ENCODE assay signal across 8 cellular contexts in the genomic region with DNA sequence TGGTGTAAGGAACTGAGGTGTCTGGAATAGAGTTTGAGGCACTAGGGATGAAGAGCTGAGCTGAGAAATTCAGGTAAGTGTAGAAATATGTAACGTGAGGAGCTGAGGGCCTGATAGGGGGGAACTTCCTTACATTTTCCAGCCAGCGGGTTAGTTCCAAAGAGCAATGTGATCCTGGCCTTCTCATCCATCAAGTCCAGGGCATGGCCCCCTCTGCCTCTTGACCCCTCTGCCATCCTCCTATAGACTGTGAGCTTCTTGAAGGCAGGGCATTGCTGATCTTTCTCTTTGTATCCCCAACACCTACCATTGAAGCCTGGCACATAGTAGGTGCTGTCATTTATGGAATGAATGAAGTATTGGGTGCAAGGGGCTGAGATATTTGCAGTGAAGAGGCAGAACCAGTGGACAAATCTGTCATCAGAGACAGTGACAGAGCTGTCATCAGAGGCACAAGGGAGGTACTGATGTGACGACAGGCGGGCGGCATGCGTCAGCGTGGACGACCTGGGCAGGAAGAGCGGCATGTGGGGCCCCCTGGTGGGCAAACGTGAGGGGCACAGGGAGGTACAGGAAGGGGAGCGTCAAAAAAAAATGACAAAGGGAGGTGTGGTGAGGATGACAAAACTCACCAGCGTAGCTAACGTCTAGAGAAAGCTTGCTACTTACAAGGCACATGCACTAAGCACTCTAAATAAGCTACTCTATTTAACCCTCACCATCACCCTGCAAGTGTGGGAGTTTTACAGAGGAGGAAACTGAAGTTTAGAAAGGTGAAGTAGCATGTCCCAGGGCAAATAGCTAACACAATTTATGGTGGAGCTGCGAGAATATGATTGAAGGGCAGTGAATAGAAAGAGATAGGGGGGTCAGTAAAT. TPM values are rescaled to one million over a fixed set of nuclear protein-coding genes. Genes with fewer than 3 reads are reported as not detected.
A peak's percentile ranks its signal among the peaks of the same experiment; 100 is the strongest.
DNase-seq lines count a peak whose midpoint lies in the region; ATAC-seq and TF ChIP-seq lines count a peak whose summit lies in the region.

No MANE protein-coding gene starts in this region.

- no peaks in the 10 kb centered on the region for H3K9me3 Mint-ChIP-seq in activated CD8-positive, alpha-beta T cell treated with anti-CD3 and anti-CD28 coated beads for 36 hours

- no peak overlapping the region for H3K4me3 Mint-ChIP-seq in activated CD8-positive, alpha-beta T cell treated with anti-CD3 and anti-CD28 coated beads for 36 hours

- H3K36me3 ChIP-seq in BJ (ENCODE audit: control insufficient read depth, insufficient read depth, low read length) = no peaks in the 10 kb centered on the region

- H3K27me3 Mint-ChIP-seq in activated CD8-positive, alpha-beta T cell treated with anti-CD3 and anti-CD28 coated beads for 36 hours = no peaks in the 10 kb centered on the region

- no peaks in the 10 kb centered on the region for H3K36me3 Mint-ChIP-seq in activated CD8-positive, alpha-beta T cell treated with anti-CD3 and anti-CD28 coated beads for 36 hours (ENCODE audit: low read depth)

- no peaks in the 10 kb centered on the region for H3K27me3 ChIP-seq in BJ (ENCODE audit: control insufficient read depth, insufficient read depth, low read length)

- TF ChIP-seq CTCF in BJ (IDR thresholded peaks at IDR 0.05; ENCODE audit: insufficient read depth, low read depth, low read length) = peak; percentile 93
- peak; percentile 89 for TF ChIP-seq CTCF in activated CD8-positive, alpha-beta T cell treated with anti-CD3 and anti-CD28 coated beads for 36 hours (IDR thresholded peaks at IDR 0.05)

- ATAC-seq in HG03280 (IDR thresholded peaks at IDR 0.05; ENCODE audit: unreplicated experiment) = peak; percentile 87
- ATAC-seq in activated CD8-positive, alpha-beta T cell treated with anti-CD3 and anti-CD28 coated beads for 36 hours = peak; percentile 89

- intact Hi-C loops in activated CD8-positive, alpha-beta T cell treated with anti-CD3 and anti-CD28 coated beads for 36 hours (cut with micrococcal nuclease) = loop anchor here (1.0 kb wide), 1 partner anchor 30 kb away; no protein-coding TSS in a partner anchor

- H3K4me3 ChIP-seq in BJ (ENCODE audit: low read depth, low read length) = no peak overlapping the region

- POLR2A ChIA-PET in BJ (lab: Charles Lee) = no interaction called here
- POLR2A ChIA-PET in activated CD8-positive, alpha-beta T cell treated with anti-CD3 and anti-CD28 coated beads for 36 hours (lab: Charles Lee) = interaction anchor here (0.6 to 2.0 kb wide), 14 partner anchors 15 to 228 kb away, joined by 3 to 7 read pairs (median 4); no protein-coding TSS in a partner anchor

- CTCF ChIA-PET in BJ (lab: Yijun Ruan, JAX) = interaction anchor here (0.6 to 26.0 kb wide), 54 partner anchors 8 to 1218 kb away, joined by 3 to 484 read pairs (median 5); a partner anchor contains a TSS
- CTCF ChIA-PET in activated CD8-positive, alpha-beta T cell treated with anti-CD3 and anti-CD28 coated beads for 36 hours (lab: Charles Lee) = interaction anchor here (0.6 to 9.5 kb wide), 55 partner anchors 9 to 1176 kb away, joined by 3 to 430 read pairs (median 6); a partner anchor contains a TSS

- H3K4me1 Mint-ChIP-seq in activated CD8-positive, alpha-beta T cell treated with anti-CD3 and anti-CD28 coated beads for 36 hours (ENCODE audit: low read depth) = peaks cover 39% of the 10 kb centered on the region

- peak overlapping the region; percentile 43 for H3K27ac Mint-ChIP-seq in activated CD8-positive, alpha-beta T cell treated with anti-CD3 and anti-CD28 coated beads for 36 hours

- no peak for DNase-seq in BJ (ENCODE audit: low read depth)
- DNase-seq in GM19238 (ENCODE audit: insufficient read length, low spot score) = peak; percentile 73
- DNase-seq in NCI-H82 (lab: John Stamatoyannopoulos, UW) = peak; percentile 86
- peak; percentile 98 for DNase-seq in activated CD8-positive, alpha-beta T cell treated with anti-CD3 and anti-CD28 coated beads for 36 hours
- DNase-seq in effector CD4-positive, alpha-beta T cell = peak; percentile 91
- DNase-seq in mesenteric fat pad (ENCODE audit: low spot score) = peak; percentile 96
- peak; percentile 80 to 87 for DNase-seq in stimulated activated CD8-positive, alpha-beta memory T cell treated with anti-CD3 and anti-CD28 coated beads, Interleukin-2, amount 100 ng/mL, for 1 hour (ENCODE audit: low read depth in 2 of 2)

RNA-seq across cellular contexts. Expression of a gene that starts 5.2 kb away (rescaled TPM):
- polyA plus RNA-seq in BJ (2011; rRNA removed) = 32.5 and 43.8 TPM in 2 replicates
- 25.5 and 27.1 TPM in 2 replicates for polyA minus RNA-seq in BJ (2011; rRNA and poly(A)+ RNA removed)
- total RNA-seq in activated CD8-positive, alpha-beta T cell treated with anti-CD3 and anti-CD28 coated beads for 36 hours = 10 to 100 TPM; 17.8 to 18.5 TPM
- 24.2 TPM for total RNA-seq in mesenteric fat pad

RNA-seq across cellular contexts. Expression of a gene that starts 31.4 kb away (rescaled TPM):
- 25.2 and 37.2 TPM in 2 replicates for polyA plus RNA-seq in BJ (2011; rRNA removed)
- 13.8 TPM in 2 replicates for polyA minus RNA-seq in BJ (2011; rRNA and poly(A)+ RNA removed)
- under 1 TPM; 0.41 to 0.47 TPM for total RNA-seq in activated CD8-positive, alpha-beta T cell treated with anti-CD3 and anti-CD28 coated beads for 36 hours
- total RNA-seq in mesenteric fat pad = 64.7 TPM

Comparison
In these comparisons a context has a peak if more than half of its experiments do, and no peak if none do; other contexts are left out.
1. RNA of a gene that starts 31.4 kb away (total RNA-seq): 64.7 TPM in mesenteric fat pad (single experiment); 0.41 to 0.47 TPM in activated CD8-positive, alpha-beta T cell treated with anti-CD3 and anti-CD28 coated beads for 36 hours; every median in the first group is over 10 times any median in the second.